Comparison of ENCODE assay signal across 16 cellular contexts in the genomic region with DNA sequence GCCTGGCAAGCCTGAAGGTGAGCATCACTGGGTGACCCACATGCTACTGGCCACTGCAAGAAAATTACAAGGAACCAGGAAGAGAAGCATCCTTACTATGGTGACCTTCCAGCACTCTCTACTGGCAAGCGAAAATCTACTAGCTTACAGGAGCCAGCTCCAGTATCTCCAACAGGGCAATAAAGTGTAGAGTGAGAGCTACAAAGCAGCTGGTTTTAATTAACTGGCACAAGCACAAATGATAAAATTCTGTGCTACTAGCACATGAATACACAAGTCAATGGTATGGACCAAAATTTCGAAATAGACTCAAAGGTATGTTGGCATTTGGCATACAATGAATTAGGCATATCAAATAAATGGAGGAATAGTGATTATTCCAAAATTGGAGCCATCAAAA.
"Had no signal": no experiment of that assay in that cellular context is flagged by ENCODE, and none has a peak within 500 bp of the region (broad histone marks: within the 10 kb centered on the region; RNA-seq: fewer than 3 reads in every experiment).

No MANE protein-coding gene starts in this region.

- H3K27me3 ChIP-seq: breast epithelium, dorsolateral prefrontal cortex, sigmoid colon had no signal

- H3K9me3 ChIP-seq: breast epithelium, left ventricle myocardium inferior, sigmoid colon had no signal

- H3K4me3 ChIP-seq: breast epithelium, dorsolateral prefrontal cortex, left ventricle myocardium inferior, sigmoid colon had no signal

- H3K4me1 ChIP-seq: breast epithelium, left ventricle myocardium inferior, sigmoid colon had no signal

- H3K27ac ChIP-seq: breast epithelium, dorsolateral prefrontal cortex, left ventricle myocardium inferior, sigmoid colon had no signal

- ATAC-seq: activated T-cell treated with anti-CD3 and anti-CD28 coated beads, Interleukin-2, amount 50 U/mL, for 4 hours; natural killer cell treated with Interleukin-12 subunit alpha and Interleukin-12 subunit beta and Interleukin-15 and Interleukin-18, amount 100 ng/mL, for 72 hours; T-cell had no signal

- DNase-seq: activated CD4-positive, alpha-beta memory T cell treated with anti-CD3 and anti-CD28 coated beads for 36 hours; activated effector memory CD4-positive, alpha-beta T cell treated with anti-CD3 and anti-CD28 coated beads, Interleukin-2, amount 50 U/mL, for 16 hours; activated naive CD8-positive, alpha-beta T cell treated with anti-CD3 and anti-CD28 coated beads, Interleukin-2, amount 10 ng/mL, durations not matched to agents 7 days and 5 days; activated T-cell treated with anti-CD3 and anti-CD28 coated beads, Interleukin-2, amount 50 U/mL, for 4 hours; aorta; dorsolateral prefrontal cortex; left ventricle myocardium inferior; sigmoid colon; stimulated activated CD4-positive, alpha-beta T cell treated with anti-CD3 and anti-CD28 coated beads, Interleukin-12 subunit alpha, Interleukin-12 subunit beta, amount 100 ng/mL, for 4 hours; stimulated activated naive CD4-positive, alpha-beta T cell; substantia nigra; T-cell; T1000; trophoblast cell had no signal

- H3K36me3 ChIP-seq: breast epithelium, left ventricle myocardium inferior, sigmoid colon had no signal
